1 cellular context compared by ENCODE assay signal in genomic region chr2:233972941-233973575, GRCh38.
TF ChIP-seq lines count a peak whose summit lies in the region.

No MANE protein-coding gene starts in this region.

TF ChIP-seq in endothelial cell of umbilical vein, 7 proteins besides CTCF, POLR2A, EP300 and RAD21:
- TF ChIP-seq POLR2AphosphoS5 (IDR thresholded peaks at IDR 0.05; ENCODE audit: insufficient read depth, low read depth, low read length) (no peak), MYC (IDR thresholded peaks at IDR 0.05; ENCODE audit: low read depth, low read length) (no peak), FOS (IDR thresholded peaks at IDR 0.05; ENCODE audit: borderline replicate concordance, insufficient read depth, low read length) (no peak), JUN (IDR thresholded peaks at IDR 0.05; ENCODE audit: borderline replicate concordance, insufficient read depth, insufficient read length, low read depth) (no peak), EZH2 (IDR thresholded peaks at IDR 0.05; ENCODE audit: borderline replicate concordance, low read depth, low read length, severe bottlenecking) (no peak), MAX (IDR thresholded peaks at IDR 0.05; ENCODE audit: insufficient read depth, insufficient read length) (no peak), GATA2 (IDR thresholded peaks at IDR 0.05; ENCODE audit: insufficient read depth, insufficient read length, low read depth, low read length) (no peak)
